Comparison of ENCODE assay signal across 27 cellular contexts in the genomic region with DNA sequence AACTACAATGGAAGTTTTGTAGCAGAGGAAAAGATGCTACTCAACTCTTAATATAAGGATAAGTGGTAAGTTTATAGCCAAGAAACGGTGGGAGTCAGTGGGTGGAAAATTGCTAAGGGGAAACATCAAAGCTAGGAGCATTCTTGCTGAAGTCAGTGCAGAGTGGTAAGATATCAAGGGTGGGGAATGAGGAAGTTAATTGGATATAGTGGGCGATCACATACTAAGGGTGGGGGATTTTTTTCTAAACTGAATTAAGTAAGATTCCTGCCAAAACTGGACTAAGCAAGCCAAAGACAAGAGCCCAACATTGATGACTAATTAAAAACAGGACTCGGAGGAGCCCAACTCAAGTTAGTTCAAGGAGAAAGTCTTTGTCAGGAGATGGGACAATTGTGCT.
"Had no signal": no experiment of that assay in that cellular context is flagged by ENCODE, and none has a peak within 500 bp of the region (broad histone marks: within the 10 kb centered on the region; RNA-seq: fewer than 3 reads in every experiment).

No MANE protein-coding gene starts in this region.

- H3K36me3 Mint-ChIP-seq: mesothelial cell of epicardium; naive B cell; neural progenitor cell; stimulated activated memory B cell treated with anti-CD40 and anti-IgM and Interleukin-4, amounts not matched to agents 10 μg/mL and 1 μg/mL and 100 μg/mL, for 72 hours had no signal

- H3K27me3 ChIP-seq: neural progenitor cell, neutrophil, right atrium auricular region, right lobe of liver, testis, thyroid gland, transverse colon, upper lobe of left lung had no signal

- H3K4me3 ChIP-seq: left ventricle myocardium inferior, lung, neural progenitor cell, right atrium auricular region, right lobe of liver, smooth muscle cell, testis, thyroid gland, transverse colon, upper lobe of left lung had no signal

- H3K27ac Mint-ChIP-seq: mesothelial cell of epicardium; naive B cell; natural killer cell; nephron progenitor cell; neural progenitor cell; progenitor cell of endocrine pancreas; stimulated activated memory B cell treated with anti-CD40 and anti-IgM and Interleukin-4, amounts not matched to agents 10 μg/mL and 1 μg/mL and 100 μg/mL, for 72 hours had no signal

- DNase-seq: islet precursor cell; left ventricle myocardium inferior; mesendoderm; naive B cell; natural killer cell; nephron progenitor cell; occipital lobe; right lobe of liver; stimulated activated CD4-positive, alpha-beta T cell treated with anti-CD3 and anti-CD28 coated beads, Interleukin-1b, Interleukin-23, amount 100 ng/mL, for 48 hours; stimulated activated CD4-positive, alpha-beta T cell treated with anti-CD3 and anti-CD28 coated beads, Interleukin-2, amount 100 ng/mL, for 48 hours; stimulated activated CD4-positive, alpha-beta T cell treated with anti-CD3 and anti-CD28 coated beads, Interleukin-4, amount 100 ng/mL, for 4 hours; stimulated activated CD8-positive, alpha-beta memory T cell treated with anti-CD3 and anti-CD28 coated beads, Interleukin-4, amount 100 ng/mL, for 48 hours; stimulated activated naive CD4-positive, alpha-beta T cell treated with Interleukin-2 at 50 U/mL for 16 hours; stimulated activated naive CD8-positive, alpha-beta T cell treated with anti-CD3 and anti-CD28 coated beads, Interleukin-15, amount 100 ng/mL, for 72 hours; testis; thyroid gland; transverse colon; upper lobe of left lung had no signal

- H3K4me3 Mint-ChIP-seq: mesothelial cell of epicardium; natural killer cell; nephron progenitor cell; neural progenitor cell; stimulated activated memory B cell treated with anti-CD40 and anti-IgM and Interleukin-4, amounts not matched to agents 10 μg/mL and 1 μg/mL and 100 μg/mL, for 72 hours; stimulated activated naive CD8-positive, alpha-beta T cell treated with anti-CD3 and anti-CD28 coated beads, Interleukin-15, amount 100 ng/mL, for 72 hours had no signal

- H3K9me3 ChIP-seq: left ventricle myocardium inferior, neutrophil, right atrium auricular region, right lobe of liver, testis, thyroid gland, transverse colon, upper lobe of left lung had no signal

- FAIRE-seq: urothelium cell line had no signal

- H3K27me3 Mint-ChIP-seq: naive B cell; progenitor cell of endocrine pancreas; stimulated activated memory B cell treated with anti-CD40 and anti-IgM and Interleukin-4, amounts not matched to agents 10 μg/mL and 1 μg/mL and 100 μg/mL, for 72 hours; stimulated activated naive CD8-positive, alpha-beta T cell treated with anti-CD3 and anti-CD28 coated beads, Interleukin-15, amount 100 ng/mL, for 72 hours had no signal

- H3K4me2 ChIP-seq: neural progenitor cell, smooth muscle cell had no signal

- H3K4me1 Mint-ChIP-seq: naive B cell; natural killer cell; nephron progenitor cell; neural progenitor cell; stimulated activated memory B cell treated with anti-CD40 and anti-IgM and Interleukin-4, amounts not matched to agents 10 μg/mL and 1 μg/mL and 100 μg/mL, for 72 hours; stimulated activated naive CD8-positive, alpha-beta T cell treated with anti-CD3 and anti-CD28 coated beads, Interleukin-15, amount 100 ng/mL, for 72 hours had no signal

- H3K36me3 ChIP-seq: left ventricle myocardium inferior, neural progenitor cell, neutrophil, right atrium auricular region, right lobe of liver, thyroid gland, transverse colon, upper lobe of left lung had no signal

- H2AFZ ChIP-seq: neural progenitor cell had no signal

- H3K9me3 Mint-ChIP-seq: nephron progenitor cell, neural progenitor cell had no signal

- H3K4me1 ChIP-seq: left ventricle myocardium inferior, neural progenitor cell, right atrium auricular region, right lobe of liver, testis, thyroid gland, transverse colon, upper lobe of left lung had no signal

- ATAC-seq: natural killer cell; right lobe of liver; stimulated activated memory B cell treated with anti-CD40 and anti-IgM and Interleukin-4, amounts not matched to agents 10 μg/mL and 1 μg/mL and 100 μg/mL, for 72 hours; stimulated activated naive CD8-positive, alpha-beta T cell treated with anti-CD3 and anti-CD28 coated beads, Interleukin-15, amount 100 ng/mL, for 72 hours had no signal

- H3K9ac ChIP-seq: neural progenitor cell had no signal

- H3K27ac ChIP-seq: left ventricle myocardium inferior, neural progenitor cell, neutrophil, right atrium auricular region, right lobe of liver, testis, thyroid gland, transverse colon, upper lobe of left lung had no signal
